ENCODE assay signal across 8 cellular contexts in the genomic region with DNA sequence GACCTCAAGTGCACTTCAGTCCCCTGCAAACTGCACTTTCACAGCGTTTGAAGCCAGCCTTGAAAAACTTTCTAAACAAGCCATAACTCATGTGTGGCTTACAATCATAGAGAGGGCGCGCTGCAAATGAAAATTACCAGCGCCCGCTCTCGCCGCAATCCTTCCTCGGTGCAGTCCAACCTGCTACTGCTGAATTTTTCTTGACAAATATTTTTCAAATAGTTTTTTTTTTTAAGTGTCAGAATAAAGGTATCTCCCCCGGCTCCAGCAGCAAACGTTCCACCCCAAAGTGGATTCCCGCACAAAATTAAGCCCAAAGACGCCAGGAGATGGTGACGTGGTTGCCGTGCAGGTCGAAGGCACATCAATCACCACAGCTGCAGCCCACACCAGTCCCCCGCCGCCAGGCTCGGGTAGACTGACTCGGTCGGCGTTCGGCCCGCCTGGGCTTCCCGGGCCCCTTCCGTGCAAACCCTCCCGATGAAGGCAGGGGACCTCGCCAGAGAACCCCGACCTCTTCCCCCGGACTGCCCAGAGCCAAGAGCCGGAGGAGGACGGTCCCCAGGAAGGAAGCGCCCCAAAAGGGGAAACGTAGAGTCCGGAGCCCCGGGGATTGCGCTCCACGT. TPM values are rescaled to one million over a fixed set of nuclear protein-coding genes. Genes with fewer than 3 reads are reported as not detected.
DNase-seq lines count a peak whose midpoint lies in the region; ATAC-seq and TF ChIP-seq lines count a peak whose summit lies in the region.

No MANE protein-coding gene starts in this region.

- peaks cover 14 to 20% of the 10 kb centered on the region in 2 experiments for H3K4me1 Mint-ChIP-seq in H9

- no peak overlapping the region for H3K23ac ChIP-seq in H9 (ENCODE audit: insufficient read length, low read depth, low read length)

- H3K79me2 ChIP-seq in H9 (ENCODE audit: insufficient read depth, low read length) = peaks cover 21% of the 10 kb centered on the region; the same call in 1 of the 2 replicates

- WGBS in H9 (ENCODE audit: extremely low coverage, insufficient read length, low lambda C conversion rate) = no CpG with 5 or more reads among the region's 37 CpGs

- peak overlapping the region; percentile 75 for H3K9ac ChIP-seq in H9 (ENCODE audit: extremely low read depth, insufficient read length, low read length)

- H3K23me2 ChIP-seq in H9 (ENCODE audit: insufficient read length, low read depth, low read length, poor library complexity, severe bottlenecking) = peaks cover 9% of the 10 kb centered on the region

- H2AK5ac ChIP-seq in H9 (ENCODE audit: insufficient read length, low read length) = no peak overlapping the region

- H3K9me3 ChIP-seq in H9 (ENCODE audit: control insufficient read depth, low read depth, low read length) = no peaks in the 10 kb centered on the region
- H3K9me3 ChIP-seq in MG63 = no peaks in the 10 kb centered on the region

- DNase-seq in Daoy (ENCODE audit: low read depth) (peak; percentile 53), H9 (peak; percentile 62), MG63 (peak; percentile 55), cerebellar cortex (ENCODE audit: low spot score) (peak; percentile 34), left lobe of liver (ENCODE audit: low spot score) (peak; percentile 45), NCI-H1436 treated with DMSO at 0.1 percent for 48 hours (lab: John Stamatoyannopoulos, UW) (no peak)
- peak; percentile 17 to 46 (median 20) for DNase-seq in activated CD4-positive, CD25-positive, alpha-beta regulatory T cell (lab: John Stamatoyannopoulos, UW)
- peak; percentile 59 for DNase-seq in stimulated activated CD4-positive, alpha-beta T cell treated with anti-CD3 and anti-CD28 coated beads, Interleukin-4, amount 100 ng/mL, for 24 hours

- no peak overlapping the region for H2BK120ac ChIP-seq in H9 (ENCODE audit: low read depth, low read length, poor library complexity, severe bottlenecking)

- H4K8ac ChIP-seq in H9 (replicated peaks; ENCODE audit: insufficient read length, low read depth, low read length) = no peak overlapping the region

- no peak overlapping the region for H3K18ac ChIP-seq in H9 (ENCODE audit: insufficient read length, low read depth, low read length)

- H2BK5ac ChIP-seq in H9 (ENCODE audit: insufficient read length, low read length) = no peak overlapping the region

- H3K27ac Mint-ChIP-seq in H9 = peak overlapping the region; percentile 10 to 53 (median 33); a peak in 2 of 7 replicates

- H3K9me3 Mint-ChIP-seq in H9 = no peaks in the 10 kb centered on the region

- no peak for TF ChIP-seq CTCF in H9 (conservative IDR thresholded peaks at IDR 0.05)

- peaks cover 4% of the 10 kb centered on the region for H3K27me3 Mint-ChIP-seq in H9 (ENCODE audit: low read depth)

- peaks cover 0 to 10% (median 4%) of the 10 kb centered on the region in 3 experiments; a peak in 3 of 7 replicates for H3K36me3 Mint-ChIP-seq in H9 (ENCODE audit: insufficient read depth in 1 of 3, low read depth in 3 of 3)

- no peak overlapping the region for H2AFZ ChIP-seq in H9 (ENCODE audit: low read length)

- H3K36me3 ChIP-seq in MG63 = peaks cover 16% of the 10 kb centered on the region

- H4K5ac ChIP-seq in H9 (ENCODE audit: insufficient read length, low read depth, low read length) = no peak overlapping the region

- H2BK15ac ChIP-seq in H9 (ENCODE audit: low read depth, low read length) = no peak overlapping the region

- no peak overlapping the region for H3K27ac ChIP-seq in H9 (ENCODE audit: insufficient read length, low read depth, low read length)

- H3K79me1 ChIP-seq in H9 (ENCODE audit: insufficient read depth, low read depth, low read length, poor library complexity, severe bottlenecking) = no peaks in the 10 kb centered on the region

- no peaks in the 10 kb centered on the region for H3K4me1 ChIP-seq in H9 (ENCODE audit: insufficient read depth, low read length)

- H3K4ac ChIP-seq in H9 (ENCODE audit: low read depth, low read length) = no peak overlapping the region

- no peaks in the 10 kb centered on the region for H3K27me3 ChIP-seq in H9 (ENCODE audit: insufficient read depth, low read length)
- H3K27me3 ChIP-seq in MG63 = peaks cover 5% of the 10 kb centered on the region; the same call in 1 of the 2 replicates

- H3K4me2 ChIP-seq in H9 (ENCODE audit: insufficient read depth, insufficient read length, low read length) = peak overlapping the region; percentile 99

- no peak overlapping the region for H3T11ph ChIP-seq in H9 (ENCODE audit: low read length)

- H3K4me3 Mint-ChIP-seq in H9 = peak overlapping the region; percentile 78 to 88

- H4K91ac ChIP-seq in H9 (ENCODE audit: insufficient read length, low read depth, low read length) = no peak overlapping the region

- no peak overlapping the region for H2BK12ac ChIP-seq in H9 (ENCODE audit: insufficient read length, low read depth, low read length)

- H3K14ac ChIP-seq in H9 (ENCODE audit: insufficient read depth, low read length) = no peak overlapping the region

- no peak overlapping the region for H3K56ac ChIP-seq in H9 (ENCODE audit: insufficient read length, low read depth, low read length)

- no peaks in the 10 kb centered on the region for H4K20me1 ChIP-seq in H9 (ENCODE audit: control insufficient read depth, insufficient read depth, insufficient read length)

- H2BK20ac ChIP-seq in H9 (ENCODE audit: low read depth, low read length, poor library complexity, severe bottlenecking) = no peak overlapping the region

- H3K4me3 ChIP-seq in MG63 = peak overlapping the region; percentile 99

- peak; percentile 35 for ATAC-seq in left lobe of liver

RNA-seq across cellular contexts. Expression of a gene that starts 0.6 kb away (rescaled TPM):
- total RNA-seq in Daoy (2014; rRNA removed; shearing (Covaris generic)) = 133 and 262 TPM in 2 replicates
- total RNA-seq in H9 (2021) (87.7 and 91.7 TPM in 2 replicates), left lobe of liver (45.8 TPM)
- 110 and 134 TPM in 2 replicates for total RNA-seq in MG63 (2014; rRNA removed; shearing (Covaris generic); ENCODE audit: low replicate concordance)

RNA-seq across cellular contexts. Expression of a gene that starts 51.6 kb away (rescaled TPM):
- 8.5 and 30.5 TPM in 2 replicates for total RNA-seq in Daoy (2014; rRNA removed; shearing (Covaris generic))
- total RNA-seq in H9 (2021) (61.4 and 67.9 TPM in 2 replicates), left lobe of liver (43.5 TPM)
- 10.7 and 12.5 TPM in 2 replicates for total RNA-seq in MG63 (2014; rRNA removed; shearing (Covaris generic); ENCODE audit: low replicate concordance)
